In the genomic region with DNA sequence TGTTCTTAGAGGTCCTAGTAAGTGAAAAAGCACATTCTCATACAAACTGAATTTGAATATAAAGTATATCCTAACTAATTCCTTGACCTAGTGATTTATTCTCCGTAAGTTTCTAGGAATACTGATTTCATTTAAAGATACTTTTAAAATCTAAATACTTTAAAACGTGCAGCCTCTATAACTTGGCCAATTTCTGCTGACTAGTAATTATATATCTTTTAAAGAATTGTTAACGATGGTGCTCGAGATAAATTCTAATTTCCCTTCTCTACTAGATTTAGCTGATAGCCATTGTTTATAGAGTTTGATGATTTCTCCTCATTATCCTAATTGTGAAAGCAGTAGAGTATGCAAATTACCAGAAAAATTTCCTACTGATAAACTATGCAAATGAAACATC, we compare ENCODE assay signal across 26 cellular contexts.
"Had no signal": no experiment of that assay in that cellular context is flagged by ENCODE, and none has a peak within 500 bp of the region (broad histone marks: within the 10 kb centered on the region; RNA-seq: fewer than 3 reads in every experiment).

No MANE protein-coding gene starts in this region.

- H3K4me3 Mint-ChIP-seq: dendritic cell treated with granulocyte-macrophage colony-stimulating factor and Interleukin-4, amounts not matched to agents 40 ng/mL and 50 ng/mL, for 4 days; effector memory CD8-positive, alpha-beta T cell; endodermal cell; memory B cell had no signal

- DNase-seq: cortex of kidney; effector CD8-positive, alpha-beta T cell; effector memory CD8-positive, alpha-beta T cell; endodermal cell; erythroblast; esophagus squamous epithelium; foreskin fibroblast; foreskin melanocyte; gastrocnemius medialis; glutamatergic neuron; heart right ventricle; hippocampal formation; left cardiac atrium; left lung; left ventricle myocardium superior; mammary epithelial cell; mesendoderm; midbrain had no signal

- ATAC-seq: effector memory CD8-positive, alpha-beta T cell; esophagus mucosa; gastrocnemius medialis; left cardiac atrium; left lung; left ventricle myocardium superior had no signal

- H3K4me1 Mint-ChIP-seq: memory B cell had no signal

- H3K27ac ChIP-seq: epithelial cell of prostate, esophagus squamous epithelium, gastrocnemius medialis, heart right ventricle, left lung had no signal

- H3K27me3 ChIP-seq: esophagus squamous epithelium, heart right ventricle, left lung had no signal

- H3K9me3 Mint-ChIP-seq: dendritic cell treated with granulocyte-macrophage colony-stimulating factor and Interleukin-4, amounts not matched to agents 40 ng/mL and 50 ng/mL, for 4 days had no signal

- FAIRE-seq: colon, islet of Langerhans, keratinocyte had no signal

- H3K27me3 Mint-ChIP-seq: dendritic cell treated with granulocyte-macrophage colony-stimulating factor and Interleukin-4, amounts not matched to agents 40 ng/mL and 50 ng/mL, for 4 days; effector memory CD8-positive, alpha-beta T cell had no signal

- H3K27ac Mint-ChIP-seq: dendritic cell treated with granulocyte-macrophage colony-stimulating factor and Interleukin-4, amounts not matched to agents 40 ng/mL and 50 ng/mL, for 4 days; effector memory CD8-positive, alpha-beta T cell; endodermal cell; memory B cell had no signal

- H3K4me1 ChIP-seq: gastrocnemius medialis had no signal

- H3K9me3 ChIP-seq: esophagus squamous epithelium, gastrocnemius medialis, heart right ventricle, left lung had no signal

- H3K36me3 Mint-ChIP-seq: memory B cell had no signal

- H3K36me3 ChIP-seq: esophagus squamous epithelium, gastrocnemius medialis, heart right ventricle, left lung had no signal

- H3K4me3 ChIP-seq: esophagus squamous epithelium, gastrocnemius medialis, heart right ventricle, left lung, lung had no signal
